In the genomic region with DNA sequence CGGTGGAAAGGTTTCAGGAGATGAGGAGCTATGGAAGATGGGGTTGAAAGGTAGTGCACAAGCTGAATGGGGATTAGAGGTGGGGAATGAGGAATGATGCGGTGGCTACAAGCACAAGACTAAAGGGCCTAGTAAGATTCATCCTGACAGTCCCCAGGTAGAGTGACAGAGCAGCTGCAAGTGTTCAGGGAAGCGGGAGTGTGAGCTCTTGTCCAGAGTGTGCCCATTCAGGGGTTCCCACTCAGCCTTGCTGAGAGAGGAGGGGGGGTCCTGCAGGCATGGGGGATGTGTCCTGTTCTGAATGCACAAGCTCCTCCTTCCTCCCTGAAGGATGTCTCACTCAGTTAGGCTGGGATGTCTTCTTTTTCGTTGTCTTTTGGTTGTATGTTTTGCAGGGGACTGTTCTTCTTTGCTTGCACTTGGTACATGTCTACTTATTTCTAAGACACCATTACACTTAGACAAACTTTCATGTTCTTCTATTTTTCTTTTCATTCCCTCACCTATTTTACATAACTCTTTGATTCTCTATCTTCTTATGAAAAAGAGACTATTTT, we compare ENCODE assay signal across 23 cellular contexts. TPM values are rescaled to one million over a fixed set of nuclear protein-coding genes. Genes with fewer than 3 reads are reported as not detected.
DNase-seq lines count a peak whose midpoint lies in the region; ATAC-seq, FAIRE-seq and TF ChIP-seq lines count a peak whose summit lies in the region.
"Had no signal": no experiment of that assay in that cellular context is flagged by ENCODE, and none has a peak within 500 bp of the region (broad histone marks: within the 10 kb centered on the region; RNA-seq: fewer than 3 reads in every experiment).

No MANE protein-coding gene starts in this region.

- POLR2A ChIA-PET in A549 (lab: Yijun Ruan, JAX) (no interaction called here), K562 (lab: Yijun Ruan, JAX) (interaction anchor here (0.5 to 0.7 kb wide), 3 partner anchors 121 to 355 kb away, joined by 3 to 4 read pairs (median 3); no protein-coding TSS in a partner anchor)

- no peaks in the 10 kb centered on the region for H3K79me2 ChIP-seq in K562 (ENCODE audit: control insufficient read depth, insufficient read depth, low read length)

- H3K27ac ChIP-seq in A549 = no peak overlapping the region
- H3K27ac ChIP-seq in SJCRH30 = no peak overlapping the region
- no peak overlapping the region for H3K27ac ChIP-seq in K562 (ENCODE audit: extremely low read depth, low read depth, low read length)
- H3K27ac ChIP-seq: BLaER1 treated with 17β-estradiol and CSF1 and Interleukin-3, amounts not matched to agents 10 nM and 100 nM; C4-2B had no signal

- in situ Hi-C loops in K562 (cut with MboI) = no loop called here
- in situ Hi-C loops in G401 (cut with HindIII; ENCODE audit: low sequenced_read_pairs) = no loop called here

- no peak for TF ChIP-seq CTCF in A549 (IDR thresholded peaks at IDR 0.05)
- no peak for TF ChIP-seq CTCF in K562 (IDR thresholded peaks at IDR 0.05 in 2 of 3, conservative IDR thresholded peaks at IDR 0.05 in 1 of 3; ENCODE audit: insufficient read depth in 2 of 3, low read depth in 1 of 3, low read length in 3 of 3)

- TF ChIP-seq EP300 in A549 (IDR thresholded peaks at IDR 0.05) = no peak
- TF ChIP-seq EP300 in K562 (IDR thresholded peaks at IDR 0.05; ENCODE audit: low read length) = no peak

- BruUV-seq in K562 (replicated peaks; lab: Mats Ljungman, UMichigan) = no TSS peak

- no peak overlapping the region for H2AFZ ChIP-seq in K562 (ENCODE audit: low read depth, low read length)

- DNase-seq in A549 (ENCODE audit: low read depth in 1 of 2, low spot score in 1 of 2) (no peak), SJCRH30 (peak; percentile 54 to 74), K562 (ENCODE audit: extremely low read depth in 1 of 4, low spot score in 3 of 4) (no peak), islet precursor cell (peak; percentile 41), G401 (ENCODE audit: low spot score) (no peak), hypothalamus (lab: John Stamatoyannopoulos, UW) (no peak), SHP77 (lab: John Stamatoyannopoulos, UW) (no peak)
- DNase-seq: 8988T; AML-193; Caco-2; Calu3; CD4-positive, alpha-beta T cell; CD8-positive, alpha-beta T cell; DMS79; DND-41; EL; GF-D8 had no signal

- H3K4me1 ChIP-seq in A549 (no peaks in the 10 kb centered on the region), SJCRH30 (peaks cover 24% of the 10 kb centered on the region), K562 (replicated peaks in 1 of 2; ENCODE audit: control insufficient read depth in 2 of 2, insufficient read depth in 2 of 2, low read length in 2 of 2) (no peaks in the 10 kb centered on the region)
- H3K4me1 ChIP-seq: Caco-2 had no signal

- no peaks in the 10 kb centered on the region for H3K27me3 ChIP-seq in SJCRH30
- H3K27me3 ChIP-seq in K562 (ENCODE audit: control insufficient read depth in 2 of 2, insufficient read depth in 2 of 2, low read length in 2 of 2) = peaks cover 11 to 29% of the 10 kb centered on the region in 2 experiments; a peak in 4 of 5 replicates
- H3K27me3 ChIP-seq: BLaER1 treated with 17β-estradiol and CSF1 and Interleukin-3, amounts not matched to agents 10 nM and 100 nM had no signal

- H4K20me1 ChIP-seq in K562 (replicated peaks; ENCODE audit: control insufficient read depth, insufficient read depth, low read length) = no peaks in the 10 kb centered on the region; the same call in 1 of the 2 replicates
- H4K20me1 ChIP-seq: BLaER1 treated with 17β-estradiol and CSF1 and Interleukin-3, amounts not matched to agents 10 nM and 100 nM had no signal

- H3K9me3 ChIP-seq in A549 = no peaks in the 10 kb centered on the region
- no peaks in the 10 kb centered on the region for H3K9me3 ChIP-seq in SJCRH30 (replicated peaks)
- no peaks in the 10 kb centered on the region for H3K9me3 ChIP-seq in K562 (replicated peaks; ENCODE audit: control insufficient read depth, insufficient read depth, low read depth, low read length)
- H3K9me3 ChIP-seq: BLaER1 treated with 17β-estradiol and CSF1 and Interleukin-3, amounts not matched to agents 10 nM and 100 nM; Caco-2 had no signal

- no peak for TF ChIP-seq RAD21 in A549 (conservative IDR thresholded peaks at IDR 0.05 in 1 of 2, IDR thresholded peaks at IDR 0.05 in 1 of 2)
- TF ChIP-seq RAD21 in K562 (CRISPR knock-in tag; conservative IDR thresholded peaks at IDR 0.05 in 1 of 2, IDR thresholded peaks at IDR 0.05 in 1 of 2) = no peak

- H3K36me3 ChIP-seq in SJCRH30 = no peaks in the 10 kb centered on the region
- no peaks in the 10 kb centered on the region for H3K36me3 ChIP-seq in K562 (ENCODE audit: control insufficient read depth, insufficient read depth, low read length)
- H3K36me3 ChIP-seq: BLaER1 treated with 17β-estradiol and CSF1 and Interleukin-3, amounts not matched to agents 10 nM and 100 nM had no signal

- H3K4me2 ChIP-seq in A549 (no peak overlapping the region), K562 (ENCODE audit: insufficient read depth, low read length) (no peak overlapping the region)
- H3K4me2 ChIP-seq: BLaER1 treated with 17β-estradiol and CSF1 and Interleukin-3, amounts not matched to agents 10 nM and 100 nM had no signal

- no peak overlapping the region for H3K4me3 ChIP-seq in A549
- H3K4me3 ChIP-seq in SJCRH30 = no peak overlapping the region
- no peak overlapping the region for H3K4me3 ChIP-seq in K562
- H3K4me3 ChIP-seq: BLaER1 treated with 17β-estradiol and CSF1 and Interleukin-3, amounts not matched to agents 10 nM and 100 nM had no signal

- no peak overlapping the region for H3K9ac ChIP-seq in K562 (ENCODE audit: insufficient read depth in 1 of 2, low read depth in 2 of 2, low read length in 2 of 2)
- H3K9ac ChIP-seq: BLaER1 treated with 17β-estradiol and CSF1 and Interleukin-3, amounts not matched to agents 10 nM and 100 nM had no signal

- WGBS in A549 (ENCODE audit: missing lambda C conversion rate) = 21% methylated on average over 4 of the region's 4 CpGs
- WGBS in K562 (ENCODE audit: insufficient coverage, low coverage, missing lambda C conversion rate) = 0% methylated on average over 4 of the region's 4 CpGs

- H3K9me1 ChIP-seq in K562 (ENCODE audit: control insufficient read depth, insufficient read depth, low read length) = no peaks in the 10 kb centered on the region

- FAIRE-seq in A549 (lab: Jason Lieb, UNC) = no peak
- FAIRE-seq in K562 (lab: Jason Lieb, UNC) = no peak
- FAIRE-seq: A204.1, D721Med, G401.6, GM12891 had no signal

- ATAC-seq in A549 (peak in 1 of 2 experiments; percentile 42; a peak in 2 of 6 replicates), K562 (no peak)
- ATAC-seq: CD8-positive, alpha-beta T cell had no signal

- TF ChIP-seq POLR2A in A549 (IDR thresholded peaks at IDR 0.05; ENCODE audit: low read length) = no peak
- no peak for TF ChIP-seq POLR2A in K562 (conservative IDR thresholded peaks at IDR 0.05)

- intact Hi-C loops in K562 (cut with micrococcal nuclease) = no loop called here

- CTCF ChIA-PET in A549 (lab: Yijun Ruan, JAX) = interaction anchor here (1.2 to 4.8 kb wide), 5 partner anchors 11 to 46 kb away, joined by 3 to 44 read pairs (median 4); no protein-coding TSS in a partner anchor
- CTCF ChIA-PET in K562 (lab: Yijun Ruan, JAX; ENCODE audit: low intra/inter-chr PET ratio) = no interaction called here

TF ChIP-seq in A549, 52 proteins besides CTCF, POLR2A, EP300 and RAD21 (continues in another document):
- TF ChIP-seq CEBPB (IDR thresholded peaks at IDR 0.05) = no peak

TF ChIP-seq in K562, 482 proteins besides CTCF, POLR2A, EP300 and RAD21 (continues in another document):
- TF ChIP-seq E2F3 (CRISPR knock-in tag; IDR thresholded peaks at IDR 0.05) = no peak
- TF ChIP-seq GTF2E2 (tag; IDR thresholded peaks at IDR 0.05) = no peak
- no peak for TF ChIP-seq NCOA2 (IDR thresholded peaks at IDR 0.05; ENCODE audit: partially characterized antibody in 2 of 2)
- no peak for TF ChIP-seq KDM5B (IDR thresholded peaks at IDR 0.05; ENCODE audit: insufficient replicate concordance, low read depth, low read length)
- TF ChIP-seq CBX8 (IDR thresholded peaks at IDR 0.05; ENCODE audit: borderline replicate concordance, extremely low read depth, low read depth, low read length, poor library complexity, severe bottlenecking) = peak; percentile 77
- peak; percentile 10 for TF ChIP-seq ZFP36 (IDR thresholded peaks at IDR 0.05; ENCODE audit: low read depth, low read length, partially characterized antibody)
- no peak for TF ChIP-seq BDP1 (IDR thresholded peaks at IDR 0.05; ENCODE audit: insufficient read depth, insufficient read length)
- TF ChIP-seq CREM (IDR thresholded peaks at IDR 0.05; ENCODE audit: low read depth) = no peak

RNA-seq across cellular contexts. Expression of a gene that starts 25.8 kb away (rescaled TPM):
- polyA plus RNA-seq in A549 (2011; rRNA removed) (31.8 and 33.8 TPM in 2 replicates), A549 (2017; fragmentation: RNase III; extraction: RNeasy Plus Mini Kit Qiagen cat#74134 plus additional on column Dnase treatment) (16.3 to 18.6 TPM (median 16.8 TPM) in 3 replicates), K562 (2011; rRNA removed) (32.2 and 36.1 TPM in 2 replicates), K562 (2014; fragmentation: Illumina TruSeq; extraction: Trizol) (25.7 and 32.0 TPM in 2 replicates), K562 (2014; fragmentation: Nextera tagmentation; extraction: Ambion mirVana) (1 to 10 TPM; 6.5 to 9.3 TPM), K562 (2014; rRNA removed) (17.3 and 18.4 TPM in 2 replicates)
- polyA plus RNA-seq in A549 (2012; cell fraction: cytosol; rRNA removed) = 25.6 and 26.6 TPM in 2 replicates
- 30.2 and 35.7 TPM in 2 replicates for polyA plus RNA-seq in A549 (2012; cell fraction: nucleus; rRNA removed)
- polyA minus RNA-seq in A549 (2011; rRNA and poly(A)+ RNA removed) = 93.0 and 95.8 TPM in 2 replicates
- 30.4 and 38.5 TPM in 2 replicates for total RNA-seq in SJCRH30 (2014; rRNA removed; shearing (Covaris generic))
- 60.7 and 66.5 TPM in 2 replicates for total RNA-seq in K562 (2011; cell fraction: chromatin; rRNA removed; ENCODE audit: low replicate concordance)
- 35.2 and 50.7 TPM in 2 replicates for total RNA-seq in K562 (2011; cell fraction: nucleolus; rRNA removed)
- 48.4 and 54.5 TPM in 2 replicates for total RNA-seq in K562 (2011; cell fraction: nucleoplasm; rRNA removed)
- total RNA-seq in K562 (2014; rRNA removed) (40.1 and 41.7 TPM in 2 replicates), K562 (2014; rRNA removed; fragmentation: Illumina TruSeq; extraction: Trizol) (27.7 and 28.6 TPM in 2 replicates), K562 (2015; rRNA removed; fragmentation: Illumina TruSeq; extraction: Trizol) (23.5 and 23.7 TPM in 2 replicates), K562 (2021) (42.2 and 42.3 TPM in 2 replicates)
- 24.9 and 27.5 TPM in 2 replicates for polyA plus RNA-seq in K562 (2011; cell fraction: cytosol; rRNA removed)
- polyA plus RNA-seq in K562 (2011; cell fraction: nucleus; rRNA removed) = 43.1 and 64.0 TPM in 2 replicates
- polyA plus RNA-seq in K562 (2012) = 10.8 and 25.3 TPM in 2 replicates
- 88.8 and 89.3 TPM in 2 replicates for polyA minus RNA-seq in K562 (2011; rRNA and poly(A)+ RNA removed)
- polyA minus RNA-seq in K562 (2011; cell fraction: cytosol; rRNA and poly(A)+ RNA removed) = 32.7 and 33.3 TPM in 2 replicates
- polyA minus RNA-seq in K562 (2011; cell fraction: nucleus; rRNA and poly(A)+ RNA removed) = 18.7 and 37.4 TPM in 2 replicates
- 35.5 and 56.5 TPM in 2 replicates for total RNA-seq in G401 (2014; rRNA removed; shearing (Covaris generic))

Comparison
In these comparisons a context has a peak if more than half of its experiments do, and no peak if none do; other contexts are left out.
1. DNase-seq: peak in SJCRH30 (2 of 2) and islet precursor cell (single experiment); none in A549 (0 of 2), K562 (0 of 4), G401 (single experiment), hypothalamus (0 of 51) and SHP77 (0 of 2).